In genomic region chr20:32448306-32449056, GRCh38 we compare ENCODE assay signal across 14 cellular contexts.
DNase-seq lines count a peak whose midpoint lies in the region; ATAC-seq, FAIRE-seq and TF ChIP-seq lines count a peak whose summit lies in the region.
"Had no signal": no experiment of that assay in that cellular context is flagged by ENCODE, and none has a peak within 500 bp of the region (broad histone marks: within the 10 kb centered on the region; RNA-seq: fewer than 3 reads in every experiment).

No MANE protein-coding gene starts in this region.

- intact Hi-C loops in body of pancreas (cut with DNase I) = no loop called here
- intact Hi-C loops in stomach (cut with DNase I; ENCODE audit: low total_unique reads) = no loop called here

- H3K27ac Mint-ChIP-seq in activated CD8-positive, alpha-beta memory T cell treated with anti-CD3 and anti-CD28 coated beads, Interleukin-2, amount 10 ng/mL, durations not matched to agents 7 days and 5 days = peak overlapping the region; percentile 42

- TF ChIP-seq EP300 in stomach (IDR thresholded peaks at IDR 0.05) = no peak

- H3K36me3 Mint-ChIP-seq in activated CD8-positive, alpha-beta memory T cell treated with anti-CD3 and anti-CD28 coated beads, Interleukin-2, amount 10 ng/mL, durations not matched to agents 7 days and 5 days = peaks cover 4% of the 10 kb centered on the region

- no peak for ATAC-seq in activated CD8-positive, alpha-beta memory T cell treated with anti-CD3 and anti-CD28 coated beads, Interleukin-2, amount 10 ng/mL, durations not matched to agents 7 days and 5 days
- no peak for ATAC-seq in body of pancreas
- no peak for ATAC-seq in SK-N-SH treated with all-trans-retinoic acid at 6 μM for 48 hours
- ATAC-seq: GM12878 had no signal

- H3K27me3 ChIP-seq in body of pancreas (no peaks in the 10 kb centered on the region), stomach (no peaks in the 10 kb centered on the region)

- no peak for TF ChIP-seq POLR2A in body of pancreas (IDR thresholded peaks at IDR 0.05)
- no peak for TF ChIP-seq POLR2A in stomach (IDR thresholded peaks at IDR 0.05)

- H3K36me3 ChIP-seq in body of pancreas (replicated peaks in 1 of 2; ENCODE audit: insufficient read depth in 1 of 2, low read depth in 2 of 2) (peaks cover 8% of the 10 kb centered on the region in 2 donors), stomach (peaks cover 37 to 98% (median 86%) of the 10 kb centered on the region in 4 donors)

- no peak overlapping the region for H3K4me3 Mint-ChIP-seq in activated CD8-positive, alpha-beta memory T cell treated with anti-CD3 and anti-CD28 coated beads, Interleukin-2, amount 10 ng/mL, durations not matched to agents 7 days and 5 days

- no peaks in the 10 kb centered on the region for H3K27me3 Mint-ChIP-seq in activated CD8-positive, alpha-beta memory T cell treated with anti-CD3 and anti-CD28 coated beads, Interleukin-2, amount 10 ng/mL, durations not matched to agents 7 days and 5 days

- peaks cover 61% of the 10 kb centered on the region for H3K4me1 ChIP-seq in body of pancreas
- peaks cover 16 to 56% (median 36%) of the 10 kb centered on the region in 4 donors for H3K4me1 ChIP-seq in stomach

- CTCF ChIA-PET in activated CD8-positive, alpha-beta memory T cell treated with anti-CD3 and anti-CD28 coated beads, Interleukin-2, amount 10 ng/mL, durations not matched to agents 7 days and 5 days (lab: Charles Lee) = no interaction called here

- 59 to 60% methylated on average over 9 to 13 of the region's 13 CpGs for WGBS in body of pancreas, 2 donors
- WGBS in stomach, 5 donors = 54 to 77% (median 72%) methylated on average over 11 to 13 of the region's 13 CpGs

- H3K9me3 Mint-ChIP-seq in activated CD8-positive, alpha-beta memory T cell treated with anti-CD3 and anti-CD28 coated beads, Interleukin-2, amount 10 ng/mL, durations not matched to agents 7 days and 5 days (ENCODE audit: low read depth) = no peaks in the 10 kb centered on the region

- H3K4me1 Mint-ChIP-seq in activated CD8-positive, alpha-beta memory T cell treated with anti-CD3 and anti-CD28 coated beads, Interleukin-2, amount 10 ng/mL, durations not matched to agents 7 days and 5 days = peaks cover 13% of the 10 kb centered on the region

- DNase-seq in activated CD8-positive, alpha-beta memory T cell treated with anti-CD3 and anti-CD28 coated beads, Interleukin-2, amount 10 ng/mL, durations not matched to agents 7 days and 5 days = no peak
- DNase-seq in activated CD8-positive, alpha-beta memory T cell treated with anti-CD3 and anti-CD28 coated beads for 24 hours = no peak
- peak in 3 of 4 donors; percentile 19 to 60 (median 47) for DNase-seq in body of pancreas
- peak; percentile 26 for DNase-seq in midbrain (lab: John Stamatoyannopoulos, UW)
- no peak for DNase-seq in stomach
- no peak for DNase-seq in HTR-8/SVneo (ENCODE audit: insufficient read length, low spot score)
- DNase-seq in stimulated activated CD8-positive, alpha-beta memory T cell treated with anti-CD3 and anti-CD28 coated beads, Interleukin-4, amount 100 ng/mL, for 48 hours = no peak
- DNase-seq: ACHN, DMS79, NCI-H510A, small intestine had no signal

- H3K9me3 ChIP-seq in body of pancreas (no peaks in the 10 kb centered on the region), stomach (no peaks in the 10 kb centered on the region)

- H3K4me3 ChIP-seq in body of pancreas (no peak overlapping the region), stomach (no peak overlapping the region)
- H3K4me3 ChIP-seq: GM12878 had no signal

- TF ChIP-seq CTCF in body of pancreas (IDR thresholded peaks at IDR 0.05) (no peak), stomach (IDR thresholded peaks at IDR 0.05) (no peak)

- H3K27ac ChIP-seq in body of pancreas (peak overlapping the region; percentile 49 to 76 (median 68)), stomach (peak overlapping the region in 3 of 5 donors; percentile 27 to 52 (median 37))

- FAIRE-seq in HTR-8/SVneo (lab: Jason Lieb, UNC) = no peak
- FAIRE-seq: GM12878, GM19239, small intestine had no signal

TF ChIP-seq in SK-N-SH treated with all-trans-retinoic acid at 6 μM for 48 hours, 23 proteins besides CTCF, POLR2A, EP300 and RAD21:
- TF ChIP-seq ISL1 (CRISPR knock-in tag; IDR thresholded peaks at IDR 0.05) (no peak), POU6F1 (CRISPR knock-in tag; IDR thresholded peaks at IDR 0.05; ENCODE audit: borderline replicate concordance, low read depth) (no peak), ESRRG (CRISPR knock-in tag; IDR thresholded peaks at IDR 0.05) (no peak), ZC3H10 (CRISPR knock-in tag; IDR thresholded peaks at IDR 0.05) (no peak), CSRNP3 (CRISPR knock-in tag; IDR thresholded peaks at IDR 0.05) (no peak), TCF4 (CRISPR knock-in tag; IDR thresholded peaks at IDR 0.05; ENCODE audit: borderline replicate concordance) (no peak), CREB5 (CRISPR knock-in tag; IDR thresholded peaks at IDR 0.05; ENCODE audit: low read depth) (no peak)

Comparison
In these comparisons a context has a peak if more than half of its experiments do, and no peak if none do; other contexts are left out.
1. DNase-seq: peak in body of pancreas (3 of 4) and midbrain (single experiment); none in activated CD8-positive, alpha-beta memory T cell treated with anti-CD3 and anti-CD28 coated beads, Interleukin-2, amount 10 ng/mL, durations not matched to agents 7 days and 5 days (single experiment), activated CD8-positive, alpha-beta memory T cell treated with anti-CD3 and anti-CD28 coated beads for 24 hours (single experiment), stomach (single experiment), HTR-8/SVneo (single experiment) and stimulated activated CD8-positive, alpha-beta memory T cell treated with anti-CD3 and anti-CD28 coated beads, Interleukin-4, amount 100 ng/mL, for 48 hours (single experiment).